ENCODE assay signal across 15 cellular contexts in genomic region chr17:36856169-36856568, GRCh38.
"Had no signal": no experiment of that assay in that cellular context is flagged by ENCODE, and none has a peak within 500 bp of the region (broad histone marks: within the 10 kb centered on the region; RNA-seq: fewer than 3 reads in every experiment).

No MANE protein-coding gene starts in this region.

- H3K27ac Mint-ChIP-seq: activated CD4-positive, alpha-beta memory T cell treated with anti-CD3 and anti-CD28 coated beads, Interleukin-2, amount 10 ng/mL, durations not matched to agents 7 days and 5 days; activated naive CD8-positive, alpha-beta T cell treated with anti-CD3 and anti-CD28 coated beads, Interleukin-2, amount 10 ng/mL, durations not matched to agents 7 days and 5 days; mesothelial cell of epicardium; neural progenitor cell; stimulated activated naive CD8-positive, alpha-beta T cell treated with anti-CD3 and anti-CD28 coated beads, Interleukin-15, amount 100 ng/mL, for 72 hours; T-helper 2 cell treated with Interferon-gamma antibody and Interleukin-4, amounts not matched to agents 5 μg/mL and 100 μg/mL, for 36 hours had no signal

- DNase-seq: activated CD4-positive, alpha-beta memory T cell treated with anti-CD3 and anti-CD28 coated beads, Interleukin-2, amount 10 ng/mL, durations not matched to agents 7 days and 5 days; activated CD4-positive, alpha-beta T cell treated with anti-CD3 and anti-CD28 coated beads for 1 hour; activated naive CD8-positive, alpha-beta T cell treated with anti-CD3 and anti-CD28 coated beads, Interleukin-2, amount 10 ng/mL, durations not matched to agents 7 days and 5 days; activated T-cell treated with anti-CD3 and anti-CD28 coated beads, Interleukin-2, amount 50 U/mL, for 48 hours; aorta; islet precursor cell; stimulated activated CD4-positive, alpha-beta T cell treated with anti-CD3 and anti-CD28 coated beads, Interleukin-15, amount 100 ng/mL, for 24 hours; stimulated activated CD4-positive, alpha-beta T cell treated with anti-CD3 and anti-CD28 coated beads, Interleukin-4, amount 100 ng/mL, for 4 hours; stimulated activated naive CD8-positive, alpha-beta T cell treated with anti-CD3 and anti-CD28 coated beads, Interleukin-15, amount 100 ng/mL, for 72 hours had no signal

- H3K9me3 Mint-ChIP-seq: activated CD4-positive, alpha-beta memory T cell treated with anti-CD3 and anti-CD28 coated beads, Interleukin-2, amount 10 ng/mL, durations not matched to agents 7 days and 5 days; activated naive CD8-positive, alpha-beta T cell treated with anti-CD3 and anti-CD28 coated beads, Interleukin-2, amount 10 ng/mL, durations not matched to agents 7 days and 5 days; mesothelial cell of epicardium; neural progenitor cell; stimulated activated naive CD8-positive, alpha-beta T cell treated with anti-CD3 and anti-CD28 coated beads, Interleukin-15, amount 100 ng/mL, for 72 hours; T-helper 2 cell treated with Interferon-gamma antibody and Interleukin-4, amounts not matched to agents 5 μg/mL and 100 μg/mL, for 36 hours had no signal

- H3K4me3 Mint-ChIP-seq: activated CD4-positive, alpha-beta memory T cell treated with anti-CD3 and anti-CD28 coated beads, Interleukin-2, amount 10 ng/mL, durations not matched to agents 7 days and 5 days; activated naive CD8-positive, alpha-beta T cell treated with anti-CD3 and anti-CD28 coated beads, Interleukin-2, amount 10 ng/mL, durations not matched to agents 7 days and 5 days; mesothelial cell of epicardium; neural progenitor cell; stimulated activated naive CD8-positive, alpha-beta T cell treated with anti-CD3 and anti-CD28 coated beads, Interleukin-15, amount 100 ng/mL, for 72 hours; T-helper 2 cell treated with Interferon-gamma antibody and Interleukin-4, amounts not matched to agents 5 μg/mL and 100 μg/mL, for 36 hours had no signal

- H3K36me3 ChIP-seq: gastroesophageal sphincter, neural progenitor cell, thoracic aorta had no signal

- H3K36me3 Mint-ChIP-seq: activated naive CD8-positive, alpha-beta T cell treated with anti-CD3 and anti-CD28 coated beads, Interleukin-2, amount 10 ng/mL, durations not matched to agents 7 days and 5 days; mesothelial cell of epicardium; neural progenitor cell had no signal

- H3K9me3 ChIP-seq: gastroesophageal sphincter, thoracic aorta had no signal

- H3K4me1 ChIP-seq: gastroesophageal sphincter, parathyroid adenoma had no signal

- ATAC-seq: gastroesophageal sphincter; stimulated activated naive CD8-positive, alpha-beta T cell treated with anti-CD3 and anti-CD28 coated beads, Interleukin-15, amount 100 ng/mL, for 72 hours had no signal

- H3K4me1 Mint-ChIP-seq: neural progenitor cell had no signal

- H3K27ac ChIP-seq: gastroesophageal sphincter, neural progenitor cell, parathyroid adenoma, thoracic aorta had no signal

- H3K4me3 ChIP-seq: gastroesophageal sphincter, neural progenitor cell, thoracic aorta had no signal

- H3K27me3 ChIP-seq: neural progenitor cell had no signal
